21 cellular contexts compared by ENCODE assay signal in genomic region chr5:100161868-100162267, GRCh38.
DNase-seq lines count a peak whose midpoint lies in the region; ATAC-seq and TF ChIP-seq lines count a peak whose summit lies in the region.
"Had no signal": no experiment of that assay in that cellular context is flagged by ENCODE, and none has a peak within 500 bp of the region (broad histone marks: within the 10 kb centered on the region; RNA-seq: fewer than 3 reads in every experiment).

No MANE protein-coding gene starts in this region.

- H4K5ac ChIP-seq in mesendoderm (ENCODE audit: low read length): no peak overlapping the region

- H3K79me2 ChIP-seq in mesendoderm (ENCODE audit: control insufficient read depth, insufficient read depth, low read length): no peaks in the 10 kb centered on the region

- DNase-seq in DMS53 (lab: John Stamatoyannopoulos, UW) (peak; percentile 8), DMS53 treated with DMSO at 0.1 percent for 48 hours (lab: John Stamatoyannopoulos, UW; ENCODE audit: unreplicated experiment) (no peak), OCI-M1 (lab: John Stamatoyannopoulos, UW) (peak; percentile 4), endothelial cell (ENCODE audit: low spot score) (peak; percentile 15), mesendoderm (peak; percentile 37), NCI-H2081 (lab: John Stamatoyannopoulos, UW) (no peak)
- DNase-seq in activated CD4-positive, alpha-beta T cell treated with anti-CD3 and anti-CD28 coated beads, Interleukin-2, amount 10 ng/mL, durations not matched to agents 7 days and 5 days: no peak
- DNase-seq: CD4-positive, alpha-beta memory T cell; DMS153; DND-41; EL; H9; IMR-90; KBM-7 had no signal

- CTCF ChIA-PET in activated CD4-positive, alpha-beta T cell treated with anti-CD3 and anti-CD28 coated beads, Interleukin-2, amount 10 ng/mL, durations not matched to agents 7 days and 5 days (lab: Charles Lee): no interaction called here

- no peak overlapping the region for H2BK5ac ChIP-seq in mesendoderm (ENCODE audit: low read length)

- H3K9me3 Mint-ChIP-seq in endothelial cell (ENCODE audit: unreplicated experiment): no peaks in the 10 kb centered on the region
- peaks cover 9% of the 10 kb centered on the region for H3K9me3 Mint-ChIP-seq in activated CD4-positive, alpha-beta T cell treated with anti-CD3 and anti-CD28 coated beads, Interleukin-2, amount 10 ng/mL, durations not matched to agents 7 days and 5 days

- no peaks in the 10 kb centered on the region for H3K79me1 ChIP-seq in mesendoderm (ENCODE audit: low read length)

- no peak for TF ChIP-seq CTCF in endothelial cell (IDR thresholded peaks at IDR 0.05; ENCODE audit: unreplicated experiment)

- H3K9ac ChIP-seq in mesendoderm (ENCODE audit: low read length): no peak overlapping the region
- H3K9ac ChIP-seq: BLaER1 had no signal

- no peak overlapping the region for H3K4ac ChIP-seq in mesendoderm (ENCODE audit: low read depth, low read length)

- no peak overlapping the region for H3K4me2 ChIP-seq in mesendoderm (ENCODE audit: low read length)
- H3K4me2 ChIP-seq: A549, BLaER1 had no signal

- H3K56ac ChIP-seq in mesendoderm (ENCODE audit: low read length): no peak overlapping the region

- no peaks in the 10 kb centered on the region for H3K36me3 Mint-ChIP-seq in endothelial cell (ENCODE audit: low read depth, unreplicated experiment)
- no peaks in the 10 kb centered on the region for H3K36me3 Mint-ChIP-seq in activated CD4-positive, alpha-beta T cell treated with anti-CD3 and anti-CD28 coated beads, Interleukin-2, amount 10 ng/mL, durations not matched to agents 7 days and 5 days (ENCODE audit: low read depth)
- H3K36me3 Mint-ChIP-seq: CD14-positive monocyte; CD4-positive, alpha-beta memory T cell had no signal

- H2AK5ac ChIP-seq in mesendoderm (ENCODE audit: low read length): no peak overlapping the region

- H3K4me3 ChIP-seq in mesendoderm (ENCODE audit: low read length): no peak overlapping the region
- H3K4me3 ChIP-seq: A549, BLaER1, GM12878 had no signal

- H2BK120ac ChIP-seq in mesendoderm (ENCODE audit: low read depth, low read length): no peak overlapping the region

- POLR2A ChIA-PET in activated CD4-positive, alpha-beta T cell treated with anti-CD3 and anti-CD28 coated beads, Interleukin-2, amount 10 ng/mL, durations not matched to agents 7 days and 5 days (lab: Charles Lee): no interaction called here

- H3K27ac Mint-ChIP-seq in endothelial cell (ENCODE audit: unreplicated experiment): no peak overlapping the region
- no peak overlapping the region for H3K27ac Mint-ChIP-seq in activated CD4-positive, alpha-beta T cell treated with anti-CD3 and anti-CD28 coated beads, Interleukin-2, amount 10 ng/mL, durations not matched to agents 7 days and 5 days
- H3K27ac Mint-ChIP-seq: CD14-positive monocyte; CD4-positive, alpha-beta memory T cell; H9 had no signal

- H3K27ac ChIP-seq in mesendoderm (ENCODE audit: low read depth, low read length): no peak overlapping the region
- H3K27ac ChIP-seq: 22Rv1, A549, BLaER1, HL-60 had no signal

- ATAC-seq in HG03039 (IDR thresholded peaks at IDR 0.05; ENCODE audit: unreplicated experiment): no peak
- ATAC-seq: A549, GM12878 had no signal

- no peaks in the 10 kb centered on the region for H3K27me3 ChIP-seq in mesendoderm (ENCODE audit: insufficient read depth, low read length, poor library complexity)
- H3K27me3 ChIP-seq: BLaER1 had no signal

- H3K36me3 ChIP-seq in mesendoderm (ENCODE audit: control insufficient read depth, insufficient read depth, low read length): no peaks in the 10 kb centered on the region
- H3K36me3 ChIP-seq: BLaER1 had no signal

- H3K23ac ChIP-seq in mesendoderm (ENCODE audit: low read length): no peak overlapping the region

- H3K4me3 Mint-ChIP-seq in endothelial cell (ENCODE audit: unreplicated experiment): no peak overlapping the region
- no peak overlapping the region for H3K4me3 Mint-ChIP-seq in activated CD4-positive, alpha-beta T cell treated with anti-CD3 and anti-CD28 coated beads, Interleukin-2, amount 10 ng/mL, durations not matched to agents 7 days and 5 days
- H3K4me3 Mint-ChIP-seq: CD14-positive monocyte; CD4-positive, alpha-beta memory T cell; H9 had no signal

- no peak overlapping the region for H2BK15ac ChIP-seq in mesendoderm (replicated peaks; ENCODE audit: low read depth)

- WGBS in mesendoderm (ENCODE audit: extremely low coverage, insufficient coverage, low lambda C conversion rate): no CpG with 5 or more reads among the region's 1 CpG

- no peaks in the 10 kb centered on the region for H3K4me1 Mint-ChIP-seq in endothelial cell (ENCODE audit: unreplicated experiment)
- H3K4me1 Mint-ChIP-seq in activated CD4-positive, alpha-beta T cell treated with anti-CD3 and anti-CD28 coated beads, Interleukin-2, amount 10 ng/mL, durations not matched to agents 7 days and 5 days: no peaks in the 10 kb centered on the region
- H3K4me1 Mint-ChIP-seq: CD14-positive monocyte; CD4-positive, alpha-beta memory T cell; H9 had no signal

- H3K4me1 ChIP-seq in mesendoderm (ENCODE audit: control insufficient read depth, low read depth, low read length): no peaks in the 10 kb centered on the region
- H3K4me1 ChIP-seq: A549, BLaER1 had no signal

- no peak overlapping the region for H4K8ac ChIP-seq in mesendoderm (ENCODE audit: low read depth, low read length)

- H3K18ac ChIP-seq in mesendoderm (ENCODE audit: low read length): no peak overlapping the region

- H3K27me3 Mint-ChIP-seq in endothelial cell (ENCODE audit: unreplicated experiment): peaks cover 1% of the 10 kb centered on the region
- H3K27me3 Mint-ChIP-seq in activated CD4-positive, alpha-beta T cell treated with anti-CD3 and anti-CD28 coated beads, Interleukin-2, amount 10 ng/mL, durations not matched to agents 7 days and 5 days: no peaks in the 10 kb centered on the region
- H3K27me3 Mint-ChIP-seq: CD4-positive, alpha-beta memory T cell had no signal

Comparison
In these comparisons a context has a peak if more than half of its experiments do, and no peak if none do; other contexts are left out.
1. DNase-seq: peak in DMS53 (single experiment), OCI-M1 (single experiment), endothelial cell (single experiment) and mesendoderm (single experiment); none in DMS53 treated with DMSO at 0.1 percent for 48 hours (single experiment), NCI-H2081 (0 of 2) and activated CD4-positive, alpha-beta T cell treated with anti-CD3 and anti-CD28 coated beads, Interleukin-2, amount 10 ng/mL, durations not matched to agents 7 days and 5 days (single experiment).